19 cellular contexts compared by ENCODE assay signal in the genomic region with DNA sequence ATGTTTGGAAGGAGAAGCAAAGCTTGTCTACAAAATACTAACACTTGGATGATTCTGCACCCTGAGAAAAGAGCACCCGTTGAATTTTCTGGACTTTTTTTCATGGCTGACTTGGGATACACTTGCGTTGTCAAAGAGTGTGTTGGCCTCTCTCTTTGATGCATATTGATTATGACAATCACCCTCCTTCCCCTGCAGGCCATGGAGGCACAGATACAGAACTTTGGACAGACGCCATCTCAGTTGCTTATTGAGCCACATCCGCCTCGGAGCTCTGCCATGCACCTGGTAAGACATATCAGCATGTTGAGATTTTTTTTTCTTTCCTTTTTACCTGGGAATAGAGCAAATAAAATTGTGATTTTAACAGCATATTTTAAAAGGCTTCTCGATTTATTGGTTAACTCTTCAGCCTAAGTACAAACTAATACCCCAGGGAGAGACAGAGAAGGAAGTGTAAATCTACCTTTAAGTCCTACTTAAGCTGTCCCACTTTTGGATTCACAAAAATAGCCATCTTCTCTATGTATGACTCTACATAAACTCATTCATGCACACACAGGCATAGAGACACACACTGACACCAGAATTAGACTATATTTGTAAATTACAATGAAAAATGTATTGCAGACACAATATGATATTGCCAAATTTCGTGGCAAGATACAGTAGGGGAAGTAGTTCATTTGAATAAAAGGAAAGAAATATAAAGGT.
DNase-seq lines count a peak whose midpoint lies in the region; ATAC-seq and TF ChIP-seq lines count a peak whose summit lies in the region.
"Had no signal": no experiment of that assay in that cellular context is flagged by ENCODE, and none has a peak within 500 bp of the region (broad histone marks: within the 10 kb centered on the region; RNA-seq: fewer than 3 reads in every experiment).

No MANE protein-coding gene starts in this region.

- TF ChIP-seq CTCF in BE2C (IDR thresholded peaks at IDR 0.05; ENCODE audit: low read depth, low read length), result 0 out of 2 replicates have a peak, but pooled peaks have one; percentile 6
- TF ChIP-seq CTCF in type B pancreatic cell (conservative IDR thresholded peaks at IDR 0.05), result no peak
- TF ChIP-seq CTCF in sigmoid colon (IDR thresholded peaks at IDR 0.05), result no peak

- no peak for TF ChIP-seq POLR2A in sigmoid colon (IDR thresholded peaks at IDR 0.05)

- H3K27ac ChIP-seq in sigmoid colon, result no peak overlapping the region
- H3K27ac ChIP-seq: A549, BLaER1, C4-2B had no signal

- in situ Hi-C loops in G401 (cut with HindIII; ENCODE audit: low sequenced_read_pairs), result no loop called here

- peaks cover 3 to 6% of the 10 kb centered on the region in 2 donors for H3K36me3 Mint-ChIP-seq in stimulated activated naive B cell treated with anti-CD40 and anti-IgM and Interleukin-4, amounts not matched to agents 10 μg/mL and 1 μg/mL and 100 μg/mL, for 72 hours
- peaks cover 6% of the 10 kb centered on the region for H3K36me3 Mint-ChIP-seq in type B pancreatic cell
- H3K36me3 Mint-ChIP-seq: CD4-positive, CD25-positive, alpha-beta regulatory T cell had no signal

- H3K27me3 ChIP-seq in BE2C, result no peaks in the 10 kb centered on the region
- no peaks in the 10 kb centered on the region for H3K27me3 ChIP-seq in sigmoid colon
- H3K27me3 ChIP-seq: BLaER1 had no signal

- no peaks in the 10 kb centered on the region for H3K9me3 ChIP-seq in BE2C
- no peaks in the 10 kb centered on the region for H3K9me3 ChIP-seq in sigmoid colon
- H3K9me3 ChIP-seq: A549, BLaER1, Caco-2 had no signal

- H3K4me3 ChIP-seq in BE2C (ENCODE audit: low read depth, low read length), result no peak overlapping the region
- no peak overlapping the region for H3K4me3 ChIP-seq in sigmoid colon
- H3K4me3 ChIP-seq: A549, BLaER1 had no signal

- H3K36me3 ChIP-seq in BE2C (peaks cover 11% of the 10 kb centered on the region; the same call in 1 of the 2 replicates), sigmoid colon (peaks cover 0 to 19% (median 0%) of the 10 kb centered on the region in 4 donors)
- H3K36me3 ChIP-seq: BLaER1 had no signal

- no peak overlapping the region for H3K4me3 Mint-ChIP-seq in stimulated activated naive B cell treated with anti-CD40 and anti-IgM and Interleukin-4, amounts not matched to agents 10 μg/mL and 1 μg/mL and 100 μg/mL, for 72 hours
- no peak overlapping the region for H3K4me3 Mint-ChIP-seq in type B pancreatic cell
- H3K4me3 Mint-ChIP-seq: CD4-positive, CD25-positive, alpha-beta regulatory T cell; CD8-positive, alpha-beta T cell had no signal

- 89 to 91% methylated on average over 7 of the region's 7 CpGs for WGBS in sigmoid colon, 2 donors

- no peaks in the 10 kb centered on the region for H3K4me1 Mint-ChIP-seq in stimulated activated naive B cell treated with anti-CD40 and anti-IgM and Interleukin-4, amounts not matched to agents 10 μg/mL and 1 μg/mL and 100 μg/mL, for 72 hours
- no peaks in the 10 kb centered on the region for H3K4me1 Mint-ChIP-seq in type B pancreatic cell (ENCODE audit: unreplicated experiment)
- H3K4me1 Mint-ChIP-seq: CD4-positive, CD25-positive, alpha-beta regulatory T cell had no signal

- H3K9me3 Mint-ChIP-seq in stimulated activated naive B cell treated with anti-CD40 and anti-IgM and Interleukin-4, amounts not matched to agents 10 μg/mL and 1 μg/mL and 100 μg/mL, for 72 hours, result no peaks in the 10 kb centered on the region
- H3K9me3 Mint-ChIP-seq in type B pancreatic cell, result no peaks in the 10 kb centered on the region
- H3K9me3 Mint-ChIP-seq: CD8-positive, alpha-beta T cell had no signal

- no peak for TF ChIP-seq EP300 in sigmoid colon (IDR thresholded peaks at IDR 0.05)

- no peak overlapping the region for H3K27ac Mint-ChIP-seq in stimulated activated naive B cell treated with anti-CD40 and anti-IgM and Interleukin-4, amounts not matched to agents 10 μg/mL and 1 μg/mL and 100 μg/mL, for 72 hours
- no peak overlapping the region for H3K27ac Mint-ChIP-seq in type B pancreatic cell
- H3K27ac Mint-ChIP-seq: CD4-positive, CD25-positive, alpha-beta regulatory T cell; CD8-positive, alpha-beta T cell had no signal

- intact Hi-C loops in sigmoid colon (cut with DNase I), result no loop called here

- no peaks in the 10 kb centered on the region for H3K27me3 Mint-ChIP-seq in stimulated activated naive B cell treated with anti-CD40 and anti-IgM and Interleukin-4, amounts not matched to agents 10 μg/mL and 1 μg/mL and 100 μg/mL, for 72 hours
- peaks cover 3% of the 10 kb centered on the region for H3K27me3 Mint-ChIP-seq in type B pancreatic cell
- H3K27me3 Mint-ChIP-seq: CD4-positive, CD25-positive, alpha-beta regulatory T cell had no signal

- H3K4me1 ChIP-seq in BE2C (peaks cover 6% of the 10 kb centered on the region), sigmoid colon (no peaks in the 10 kb centered on the region)
- H3K4me1 ChIP-seq: A549, BLaER1, Caco-2 had no signal

- peak; percentile 47 for DNase-seq in BE2C
- peak; percentile 77 for DNase-seq in G401 (ENCODE audit: low spot score)
- DNase-seq in cerebellar cortex (ENCODE audit: low spot score), result peak; percentile 72
- no peak for DNase-seq in stimulated activated naive B cell treated with anti-CD40 and anti-IgM and Interleukin-4, amounts not matched to agents 10 μg/mL and 1 μg/mL and 100 μg/mL, for 72 hours
- DNase-seq in type B pancreatic cell (ENCODE audit: extremely low spot score, unreplicated experiment), result no peak
- DNase-seq in sigmoid colon, result no peak
- no peak for DNase-seq in NCI-H2029 treated with DMSO at 0.1 percent for 48 hours (lab: John Stamatoyannopoulos, UW)
- DNase-seq: 8988T; ACHN; Caco-2; CD4-positive, CD25-positive, alpha-beta regulatory T cell; CD8-positive, alpha-beta T cell; DMS 273 treated with DMSO at 0.1 percent for 48 hours; DMS79; GOT3; HCEC 1CT had no signal

- ATAC-seq in stimulated activated naive B cell treated with anti-CD40 and anti-IgM and Interleukin-4, amounts not matched to agents 10 μg/mL and 1 μg/mL and 100 μg/mL, for 72 hours (replicated peaks), result peak; percentile 56
- ATAC-seq: A549; CD8-positive, alpha-beta T cell had no signal

Comparison
In these comparisons a context has a peak if more than half of its experiments do, and no peak if none do; other contexts are left out.
1. DNase-seq: peak in BE2C (single experiment), G401 (single experiment) and cerebellar cortex (single experiment); none in stimulated activated naive B cell treated with anti-CD40 and anti-IgM and Interleukin-4, amounts not matched to agents 10 μg/mL and 1 μg/mL and 100 μg/mL, for 72 hours (single experiment), type B pancreatic cell (single experiment), sigmoid colon (single experiment) and NCI-H2029 treated with DMSO at 0.1 percent for 48 hours (single experiment).